In genomic region chr15:55250951-55251350, GRCh38 we compare ENCODE assay signal across 11 cellular contexts. TPM values are rescaled to one million over a fixed set of nuclear protein-coding genes. Genes with fewer than 3 reads are reported as not detected.
DNase-seq lines count a peak whose midpoint lies in the region; ATAC-seq, FAIRE-seq and TF ChIP-seq lines count a peak whose summit lies in the region.
"Had no signal": no experiment of that assay in that cellular context is flagged by ENCODE, and none has a peak within 500 bp of the region (broad histone marks: within the 10 kb centered on the region; RNA-seq: fewer than 3 reads in every experiment).

No MANE protein-coding gene starts in this region.

- no peaks in the 10 kb centered on the region for H3K9me1 ChIP-seq in keratinocyte (ENCODE audit: control insufficient read depth, extremely low read depth, insufficient read depth, low read length)

- peak; percentile 3 for ATAC-seq in upper lobe of right lung
- no peak for ATAC-seq in GM21423 (IDR thresholded peaks at IDR 0.05; ENCODE audit: unreplicated experiment)
- ATAC-seq in GM19351 (IDR thresholded peaks at IDR 0.05; ENCODE audit: unreplicated experiment): no peak
- no peak for ATAC-seq in GM18868 (IDR thresholded peaks at IDR 0.05; ENCODE audit: unreplicated experiment)

- peaks cover 46% of the 10 kb centered on the region for H3K4me1 Mint-ChIP-seq in MCF 10A (ENCODE audit: insufficient read depth, unreplicated experiment)

- H3K27ac ChIP-seq in breast epithelium (peak overlapping the region in 1 of 2 donors; percentile 71), keratinocyte (ENCODE audit: control insufficient read depth, insufficient read depth, low read length) (peak overlapping the region; percentile 59), upper lobe of right lung (peak overlapping the region; percentile 73)
- H3K27ac ChIP-seq: suprapubic skin had no signal

- H3K27ac Mint-ChIP-seq in MCF 10A (ENCODE audit: low read depth, unreplicated experiment): peak overlapping the region; percentile 92
- H3K27ac Mint-ChIP-seq: activated naive CD4-positive, alpha-beta T cell treated with anti-CD3 and anti-CD28 coated beads, Interleukin-2, amount 50 U/mL, for 72 hours had no signal

- no peak overlapping the region for H3K4me2 ChIP-seq in keratinocyte (ENCODE audit: control insufficient read depth, extremely low read depth, insufficient read depth, low read depth, low read length)

- no peak for DNase-seq in MCF 10A (ENCODE audit: unreplicated experiment)
- DNase-seq in breast epithelium (ENCODE audit: low spot score in 2 of 2): no peak
- peak; percentile 75 for DNase-seq in SKM-1 treated with dmso at 0.1 percent for 144 hours (lab: John Stamatoyannopoulos, UW; ENCODE audit: unreplicated experiment)
- DNase-seq in keratinocyte (ENCODE audit: low read depth, low spot score): no peak
- no peak for DNase-seq in upper lobe of right lung
- DNase-seq: posterior cingulate gyrus had no signal

- CTCF ChIA-PET in MCF 10A (lab: Yijun Ruan, JAX): interaction anchor here (0.6 to 2.3 kb wide), 8 partner anchors 14 to 972 kb away, joined by 3 to 9 read pairs (median 4); partner anchors contain the start of genes CCPG1 and PIERCE2

- intact Hi-C loops in MCF 10A (cut with micrococcal nuclease) (loop anchor here (1.0 to 2.0 kb wide), 2 partner anchors 30 to 38 kb away; partner anchors contain the start of gene RAB27A), breast epithelium (cut with DNase I; ENCODE audit: low total_unique reads) (no loop called here), upper lobe of right lung (cut with DNase I) (no loop called here)

- TF ChIP-seq POLR2A in breast epithelium (IDR thresholded peaks at IDR 0.05): no peak

- H3K4me1 ChIP-seq in breast epithelium: no peaks in the 10 kb centered on the region
- peaks cover 9% of the 10 kb centered on the region for H3K4me1 ChIP-seq in keratinocyte (ENCODE audit: control insufficient read depth, extremely low read depth, insufficient read depth, low read length)
- H3K4me1 ChIP-seq in upper lobe of right lung: peaks cover 73% of the 10 kb centered on the region

- H3K9me3 ChIP-seq in breast epithelium (no peaks in the 10 kb centered on the region), keratinocyte (ENCODE audit: control insufficient read depth, low read depth, low read length) (no peaks in the 10 kb centered on the region), upper lobe of right lung (no peaks in the 10 kb centered on the region)
- H3K9me3 ChIP-seq: suprapubic skin had no signal

- H2AFZ ChIP-seq in keratinocyte (ENCODE audit: control insufficient read depth, low read length): no peak overlapping the region

- H3K9me3 Mint-ChIP-seq in MCF 10A (ENCODE audit: unreplicated experiment): no peaks in the 10 kb centered on the region

- H3K36me3 Mint-ChIP-seq in MCF 10A (ENCODE audit: insufficient read depth, unreplicated experiment): no peaks in the 10 kb centered on the region

- POLR2A ChIA-PET in MCF 10A (lab: Yijun Ruan, JAX): interaction anchor here (0.8 to 4.3 kb wide), 13 partner anchors 13 to 68 kb away, joined by 3 to 34 read pairs (median 8); partner anchors contain the start of genes PIGB, PIGBOS1, RAB27A and RSL24D1

- BruUV-seq in MCF 10A (replicated peaks; lab: Mats Ljungman, UMichigan): TSS peak; percentile 91

- H3K4me3 Mint-ChIP-seq in MCF 10A (ENCODE audit: unreplicated experiment): no peak overlapping the region

- no peak for FAIRE-seq in keratinocyte (lab: Jason Lieb, UNC)

- H4K20me1 ChIP-seq in keratinocyte (ENCODE audit: control insufficient read depth, extremely low read depth, insufficient read depth, low read length): no peaks in the 10 kb centered on the region

- H3K4me3 ChIP-seq in breast epithelium: no peak overlapping the region
- H3K4me3 ChIP-seq in keratinocyte (ENCODE audit: control insufficient read depth in 2 of 3, extremely low read depth in 1 of 3, insufficient read depth in 2 of 3, low read depth in 1 of 3, low read length in 3 of 3): no peak overlapping the region
- H3K4me3 ChIP-seq in upper lobe of right lung: no peak overlapping the region
- H3K4me3 ChIP-seq: suprapubic skin had no signal

- TF ChIP-seq CTCF in MCF 10A (IDR thresholded peaks at IDR 0.05; ENCODE audit: unreplicated experiment) (no peak), breast epithelium (IDR thresholded peaks at IDR 0.05) (no peak), keratinocyte (optimal IDR thresholded peaks at IDR 0.05 in 1 of 3, IDR thresholded peaks at IDR 0.05 in 1 of 3, conservative IDR thresholded peaks at IDR 0.05 in 1 of 3; ENCODE audit: extremely low read depth in 1 of 3, insufficient read depth in 2 of 3, low read length in 3 of 3) (no peak), upper lobe of right lung (IDR thresholded peaks at IDR 0.05) (no peak)

- no peaks in the 10 kb centered on the region for H3K27me3 Mint-ChIP-seq in MCF 10A (ENCODE audit: insufficient read depth, unreplicated experiment)

- no peaks in the 10 kb centered on the region for H3K79me2 ChIP-seq in keratinocyte (ENCODE audit: control insufficient read depth, insufficient read depth, low read length)

- H3K36me3 ChIP-seq in breast epithelium: no peaks in the 10 kb centered on the region
- H3K36me3 ChIP-seq in keratinocyte (ENCODE audit: control insufficient read depth in 2 of 2, extremely low read depth in 1 of 2, insufficient read depth in 2 of 2, low read length in 2 of 2): no peaks in the 10 kb centered on the region
- no peaks in the 10 kb centered on the region for H3K36me3 ChIP-seq in upper lobe of right lung
- H3K36me3 ChIP-seq: suprapubic skin had no signal

- dilution Hi-C loops in keratinocyte (cut with MboI; ENCODE audit: extremely low pct_ligation_motif_present, low sequenced_read_pairs): no loop called here

- no peaks in the 10 kb centered on the region for H3K27me3 ChIP-seq in breast epithelium
- no peaks in the 10 kb centered on the region for H3K27me3 ChIP-seq in keratinocyte (ENCODE audit: control insufficient read depth, extremely low read depth, insufficient read depth, low read length)
- no peaks in the 10 kb centered on the region for H3K27me3 ChIP-seq in upper lobe of right lung
- H3K27me3 ChIP-seq: suprapubic skin had no signal

- no peak overlapping the region for H3K9ac ChIP-seq in keratinocyte (ENCODE audit: control insufficient read depth, extremely low read depth, insufficient read depth, low read length)

RNA-seq across cellular contexts. Expression of gene RAB27A, which starts 38.7 kb away (rescaled TPM):
- total RNA-seq in MCF 10A (2022) (36.0 and 43.6 TPM in 2 replicates), breast epithelium (10 to 100 TPM in 2 of 3 donors, 1 to 10 TPM in 1; 7.4 to 21.3 (median 18.3) TPM), upper lobe of right lung (72.5 TPM)
- 5.9 to 10.8 TPM (median 8.4 TPM) in 3 replicates for polyA plus RNA-seq in keratinocyte
- 7.3 TPM for polyA plus RNA-seq in keratinocyte (2011; ENCODE audit: low read depth)
- 7.3 and 10.2 TPM in 2 replicates for polyA plus RNA-seq in keratinocyte (2011; cell fraction: cytosol; rRNA removed)
- 6.8 and 8.0 TPM in 2 replicates for polyA plus RNA-seq in keratinocyte (2011; cell fraction: nucleus; rRNA removed)
- 6.1 and 6.3 TPM in 2 replicates for polyA plus RNA-seq in keratinocyte (2012; ENCODE audit: low replicate concordance)
- polyA minus RNA-seq in keratinocyte: 0.20 to 3.6 TPM (median 0.89 TPM) in 3 replicates
- 3.3 TPM for polyA minus RNA-seq in keratinocyte (2011; cell fraction: cytosol; rRNA and poly(A)+ RNA removed)
- 2.2 and 3.4 TPM in 2 replicates for polyA minus RNA-seq in keratinocyte (2011; cell fraction: nucleus; rRNA and poly(A)+ RNA removed)

RNA-seq across cellular contexts. Expression of gene RSL24D1, which starts 54.2 kb away (rescaled TPM):
- total RNA-seq in MCF 10A (2022): 162 and 167 TPM in 2 replicates
- total RNA-seq in breast epithelium: 10 to 100 TPM; 66.4 to 97.9 (median 92.4) TPM
- 38.5 to 99.9 TPM (median 46.6 TPM) in 3 replicates for polyA plus RNA-seq in keratinocyte
- 451 TPM for polyA plus RNA-seq in keratinocyte (2011; ENCODE audit: low read depth)
- 48.3 and 83.7 TPM in 2 replicates for polyA plus RNA-seq in keratinocyte (2011; cell fraction: cytosol; rRNA removed)
- 19.8 and 32.2 TPM in 2 replicates for polyA plus RNA-seq in keratinocyte (2011; cell fraction: nucleus; rRNA removed)
- polyA plus RNA-seq in keratinocyte (2012; ENCODE audit: low replicate concordance): 72.9 and 91.6 TPM in 2 replicates
- polyA minus RNA-seq in keratinocyte: 2.7 to 19.6 TPM (median 9.4 TPM) in 3 replicates
- polyA minus RNA-seq in keratinocyte (2011; cell fraction: cytosol; rRNA and poly(A)+ RNA removed): 13.6 TPM
- polyA minus RNA-seq in keratinocyte (2011; cell fraction: nucleus; rRNA and poly(A)+ RNA removed): 8.1 and 17.8 TPM in 2 replicates
- total RNA-seq in upper lobe of right lung: 62.1 TPM
